Comparison of ENCODE assay signal across 7 cellular contexts in the genomic region with DNA sequence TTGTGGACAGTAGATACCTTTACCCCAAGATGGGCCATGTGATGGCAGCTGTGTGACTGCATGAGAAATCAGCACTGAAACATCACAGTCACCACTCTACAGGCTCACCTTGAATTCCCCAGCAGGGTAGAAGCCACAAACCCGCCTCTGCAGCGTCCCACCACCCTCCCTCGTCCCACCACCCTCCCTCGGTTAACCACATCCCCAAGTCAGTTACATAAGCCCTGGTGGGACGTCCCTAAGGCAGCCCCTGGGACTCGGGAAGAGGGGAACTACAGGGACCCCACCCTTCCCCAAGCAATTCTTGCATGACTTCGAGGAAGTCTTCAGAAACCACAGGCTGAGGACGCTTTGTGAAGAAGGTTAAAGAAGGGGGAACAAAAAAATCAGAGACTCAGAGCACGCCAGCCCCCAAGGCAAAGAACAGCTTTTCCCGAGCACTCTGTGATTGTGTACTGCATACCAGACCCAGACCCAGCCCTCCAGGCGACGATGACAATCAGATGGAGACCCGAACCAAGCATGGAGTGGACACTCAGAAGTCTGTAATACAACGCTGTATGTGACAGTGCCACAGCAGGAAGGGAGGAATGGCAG.
DNase-seq lines count a peak whose midpoint lies in the region; ATAC-seq and TF ChIP-seq lines count a peak whose summit lies in the region.

No MANE protein-coding gene starts in this region.

- WGBS in right cardiac atrium, result 61% methylated on average over 14 of the region's 14 CpGs

- no peaks in the 10 kb centered on the region for H3K27me3 Mint-ChIP-seq in activated CD8-positive, alpha-beta memory T cell treated with anti-CD3 and anti-CD28 coated beads, Interleukin-2, amount 10 ng/mL, durations not matched to agents 7 days and 5 days

- DNase-seq in GM20000 (ENCODE audit: low spot score), result peak; percentile 67
- peak; percentile 96 for DNase-seq in KBM-7
- peak; percentile 90 for DNase-seq in activated CD8-positive, alpha-beta memory T cell treated with anti-CD3 and anti-CD28 coated beads, Interleukin-2, amount 10 ng/mL, durations not matched to agents 7 days and 5 days
- peak; percentile 57 to 78 (median 71) for DNase-seq in right cardiac atrium
- DNase-seq in stimulated activated CD8-positive, alpha-beta memory T cell treated with anti-CD3 and anti-CD28 coated beads, Interleukin-2, amount 100 ng/mL, for 48 hours (ENCODE audit: low read depth in 2 of 2), result peak; percentile 46 to 58
- no peak for DNase-seq in NAMALWA (ENCODE audit: low spot score)
- no peak for DNase-seq in NCI-H510A (lab: John Stamatoyannopoulos, UW)

- peaks cover 76% of the 10 kb centered on the region for H3K4me1 Mint-ChIP-seq in activated CD8-positive, alpha-beta memory T cell treated with anti-CD3 and anti-CD28 coated beads, Interleukin-2, amount 10 ng/mL, durations not matched to agents 7 days and 5 days

- H3K9me3 Mint-ChIP-seq in activated CD8-positive, alpha-beta memory T cell treated with anti-CD3 and anti-CD28 coated beads, Interleukin-2, amount 10 ng/mL, durations not matched to agents 7 days and 5 days (ENCODE audit: low read depth), result no peaks in the 10 kb centered on the region

- no peak for TF ChIP-seq CTCF in GM20000 (IDR thresholded peaks at IDR 0.05; ENCODE audit: extremely low read depth, missing control alignments)

- no peaks in the 10 kb centered on the region for H3K27me3 ChIP-seq in right cardiac atrium (ENCODE audit: control insufficient read depth, insufficient read depth)

- H3K27ac ChIP-seq in right cardiac atrium (ENCODE audit: low read length), result no peak overlapping the region

- H3K4me3 ChIP-seq in right cardiac atrium (ENCODE audit: low read length), result no peak overlapping the region

- ATAC-seq in activated CD8-positive, alpha-beta memory T cell treated with anti-CD3 and anti-CD28 coated beads, Interleukin-2, amount 10 ng/mL, durations not matched to agents 7 days and 5 days, result peak; percentile 62
- peak; percentile 36 to 41 for ATAC-seq in right cardiac atrium

- intact Hi-C loops in right cardiac atrium (cut with DNase I), result loop anchor here in 1 of 4 donors (10.0 kb wide), 1 partner anchor 63 kb away; the partner anchor contains the start of gene SH3BP5

- CTCF ChIA-PET in activated CD8-positive, alpha-beta memory T cell treated with anti-CD3 and anti-CD28 coated beads, Interleukin-2, amount 10 ng/mL, durations not matched to agents 7 days and 5 days (lab: Charles Lee), result interaction anchor here (0.8 to 8.4 kb wide), 8 partner anchors 32 to 134 kb away, joined by 3 to 145 read pairs (median 10); partner anchors contain the start of gene SH3BP5

- H3K9me3 ChIP-seq in right cardiac atrium (ENCODE audit: control insufficient read depth, low read length), result no peaks in the 10 kb centered on the region

- H3K27ac Mint-ChIP-seq in activated CD8-positive, alpha-beta memory T cell treated with anti-CD3 and anti-CD28 coated beads, Interleukin-2, amount 10 ng/mL, durations not matched to agents 7 days and 5 days, result peak overlapping the region; percentile 86

- H3K4me3 Mint-ChIP-seq in activated CD8-positive, alpha-beta memory T cell treated with anti-CD3 and anti-CD28 coated beads, Interleukin-2, amount 10 ng/mL, durations not matched to agents 7 days and 5 days, result peak overlapping the region; percentile 45

- in situ Hi-C loops in KBM-7 (cut with MboI; ENCODE audit: low pct_unique_long_range_greater_than_20kb, low sequenced_read_pairs), result no loop called here

- peaks cover 11% of the 10 kb centered on the region for H3K4me1 ChIP-seq in right cardiac atrium (ENCODE audit: control insufficient read depth, insufficient read depth, low read length)

- H3K36me3 Mint-ChIP-seq in activated CD8-positive, alpha-beta memory T cell treated with anti-CD3 and anti-CD28 coated beads, Interleukin-2, amount 10 ng/mL, durations not matched to agents 7 days and 5 days, result peaks cover 24% of the 10 kb centered on the region

Comparison
In these comparisons a context has a peak if more than half of its experiments do, and no peak if none do; other contexts are left out.
1. DNase-seq: peak in GM20000 (single experiment), KBM-7 (single experiment), activated CD8-positive, alpha-beta memory T cell treated with anti-CD3 and anti-CD28 coated beads, Interleukin-2, amount 10 ng/mL, durations not matched to agents 7 days and 5 days (single experiment), right cardiac atrium (3 of 3) and stimulated activated CD8-positive, alpha-beta memory T cell treated with anti-CD3 and anti-CD28 coated beads, Interleukin-2, amount 100 ng/mL, for 48 hours (2 of 2); none in NAMALWA (single experiment) and NCI-H510A (single experiment).